Comparison of ENCODE assay signal across 10 cellular contexts in genomic region chr2:8202139-8202538, GRCh38.
DNase-seq lines count a peak whose midpoint lies in the region; ATAC-seq and TF ChIP-seq lines count a peak whose summit lies in the region.
"Had no signal": no experiment of that assay in that cellular context is flagged by ENCODE, and none has a peak within 500 bp of the region (broad histone marks: within the 10 kb centered on the region; RNA-seq: fewer than 3 reads in every experiment).

No MANE protein-coding gene starts in this region.

- no peak for TF ChIP-seq CTCF in GM12864 (IDR thresholded peaks at IDR 0.05; ENCODE audit: low read depth, low read length, missing control alignments)

- ATAC-seq in GM19468 (IDR thresholded peaks at IDR 0.05; ENCODE audit: extremely low read depth, unreplicated experiment) (peak; percentile 84), HG03457 (IDR thresholded peaks at IDR 0.05; ENCODE audit: unreplicated experiment) (peak; percentile 94), HG02763 (IDR thresholded peaks at IDR 0.05; ENCODE audit: unreplicated experiment) (no peak)

- H3K4me3 ChIP-seq in GM12864 (ENCODE audit: low read depth, low read length), result no peak overlapping the region

- DNase-seq in GM12864 (ENCODE audit: low read depth) (peak; percentile 18), SW480 (ENCODE audit: low spot score) (peak; percentile 8), occipital lobe (lab: John Stamatoyannopoulos, UW) (no peak)
- DNase-seq in stimulated activated CD4-positive, alpha-beta T cell treated with anti-CD3 and anti-CD28 coated beads, Interleukin-2, amount 100 ng/mL, for 48 hours, result no peak
- no peak for DNase-seq in activated CD8-positive, alpha-beta memory T cell treated with anti-CD3 and anti-CD28 coated beads, Interleukin-2, amount 50 U/mL, for 48 hours
- DNase-seq: foreskin melanocyte; stimulated activated CD8-positive, alpha-beta memory T cell treated with anti-CD3 and anti-CD28 coated beads, Interleukin-4, amount 100 ng/mL, for 48 hours had no signal

Comparison
In these comparisons a context has a peak if more than half of its experiments do, and no peak if none do; other contexts are left out.
1. DNase-seq: peak in GM12864 (single experiment) and SW480 (single experiment); none in stimulated activated CD4-positive, alpha-beta T cell treated with anti-CD3 and anti-CD28 coated beads, Interleukin-2, amount 100 ng/mL, for 48 hours (0 of 2), activated CD8-positive, alpha-beta memory T cell treated with anti-CD3 and anti-CD28 coated beads, Interleukin-2, amount 50 U/mL, for 48 hours (single experiment) and occipital lobe (single experiment).